ENCODE assay signal across 9 cellular contexts in the genomic region with DNA sequence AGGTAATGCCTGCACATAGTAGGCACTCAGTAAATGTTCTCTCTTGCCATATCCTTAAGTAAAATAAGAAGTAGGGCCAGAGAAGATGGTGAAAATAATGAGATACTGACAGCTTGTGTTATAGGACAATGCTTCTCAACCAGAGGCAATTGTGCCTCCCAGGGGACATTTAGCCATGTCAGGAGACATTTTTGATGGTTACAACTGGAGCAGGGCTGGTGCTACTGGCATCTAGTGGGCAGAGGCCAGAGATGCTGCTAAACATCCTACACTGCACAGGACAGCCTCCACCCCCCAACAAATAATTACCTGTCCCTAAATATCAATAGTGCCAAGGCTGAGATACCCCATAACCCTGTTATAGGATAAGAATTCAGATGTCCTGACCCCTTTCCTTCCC. TPM values are rescaled to one million over a fixed set of nuclear protein-coding genes. Genes with fewer than 3 reads are reported as not detected.
DNase-seq lines count a peak whose midpoint lies in the region; ATAC-seq, FAIRE-seq and TF ChIP-seq lines count a peak whose summit lies in the region.
"Had no signal": no experiment of that assay in that cellular context is flagged by ENCODE, and none has a peak within 500 bp of the region (broad histone marks: within the 10 kb centered on the region; RNA-seq: fewer than 3 reads in every experiment).

No MANE protein-coding gene starts in this region.

- no peak for TF ChIP-seq RAD21 in HepG2 (CRISPR knock-in tag; IDR thresholded peaks at IDR 0.05)

- H3K9ac ChIP-seq in HepG2 (ENCODE audit: insufficient read depth, low read depth, low read length) = no peak overlapping the region

- H3K4me2 ChIP-seq in HepG2 (ENCODE audit: low read depth, low read length) = no peak overlapping the region

- TF ChIP-seq CTCF in HFFc6 (IDR thresholded peaks at IDR 0.05) = peak; percentile 60
- peak; percentile 50 for TF ChIP-seq CTCF in HepG2 (CRISPR knock-in tag; IDR thresholded peaks at IDR 0.05)

- no peak for TF ChIP-seq POLR2A in HepG2 (IDR thresholded peaks at IDR 0.05; ENCODE audit: insufficient read depth in 1 of 2, low read depth in 2 of 2, low read length in 2 of 2)

- H3K27ac ChIP-seq in CD4-positive, alpha-beta memory T cell (ENCODE audit: low read depth, low read length) = no peak overlapping the region
- no peak overlapping the region for H3K27ac ChIP-seq in HepG2 (ENCODE audit: extremely low read length, insufficient read depth, low read length)
- H3K27ac ChIP-seq: thyroid gland had no signal

- H3K36me3 ChIP-seq in CD4-positive, alpha-beta memory T cell (ENCODE audit: insufficient read depth, low read length) = no peaks in the 10 kb centered on the region
- H3K36me3 ChIP-seq in HepG2 (replicated peaks in 1 of 2; ENCODE audit: control insufficient read depth in 1 of 2, insufficient read depth in 2 of 2, low read length in 2 of 2) = no peaks in the 10 kb centered on the region
- H3K36me3 ChIP-seq: thyroid gland had no signal

- in situ Hi-C loops in HepG2 (cut with HindIII; ENCODE audit: extremely low pct_ligation_motif_present, low pct_unique_long_range_greater_than_20kb) = loop anchor here (25.0 kb wide), 1 partner anchor 531 kb away; a partner anchor contains a TSS

- no peak for FAIRE-seq in HepG2 (lab: Jason Lieb, UNC)

- H3K79me2 ChIP-seq in HepG2 (ENCODE audit: insufficient read depth, low read length) = peaks cover 5% of the 10 kb centered on the region

- peaks cover 15 to 21% of the 10 kb centered on the region in 2 donors for H3K36me3 Mint-ChIP-seq in CD4-positive, alpha-beta memory T cell
- H3K36me3 Mint-ChIP-seq in HFFc6 (ENCODE audit: low read depth) = peaks cover 7% of the 10 kb centered on the region; the same call in 1 of the 2 replicates

- DNase-seq in CD4-positive, alpha-beta memory T cell = peak in 4 of 5 donors; percentile 28 to 32 (median 30)
- peak; percentile 48 for DNase-seq in HFFc6
- peak; percentile 11 to 31 for DNase-seq in activated CD4-positive, alpha-beta T cell treated with anti-CD3 and anti-CD28 coated beads, Interleukin-2, amount 50 U/mL, for 4 hours
- DNase-seq in HepG2 (ENCODE audit: low spot score) = peak; percentile 19
- no peak for DNase-seq in 8988T

- POLR2A ChIA-PET in CD4-positive, alpha-beta memory T cell (lab: Charles Lee; ENCODE audit: partially characterized antibody) = interaction anchor here (1.0 to 2.7 kb wide), 5 partner anchors 12 to 481 kb away, joined by 3 to 21 read pairs (median 6); a partner anchor contains a TSS
- POLR2A ChIA-PET in HepG2 (lab: Yijun Ruan, JAX) = interaction anchor here (2.5 kb wide), 1 partner anchor 28 kb away, joined by 7 read pairs; no protein-coding TSS in a partner anchor

- no TSS peak for BruUV-seq in HepG2 (replicated peaks; lab: Mats Ljungman, UMichigan)

- no peaks in the 10 kb centered on the region for H3K27me3 ChIP-seq in CD4-positive, alpha-beta memory T cell (ENCODE audit: insufficient read depth, low read length)
- H3K27me3 ChIP-seq in HepG2 (ENCODE audit: control insufficient read depth in 1 of 2, insufficient read depth in 2 of 2, low read length in 2 of 2) = no peaks in the 10 kb centered on the region; a peak in 1 of 5 replicates
- H3K27me3 ChIP-seq: thyroid gland had no signal

- H3K4me1 Mint-ChIP-seq in CD4-positive, alpha-beta memory T cell = peaks cover 24 to 45% (median 33%) of the 10 kb centered on the region in 4 donors
- H3K4me1 Mint-ChIP-seq in HFFc6 (ENCODE audit: low read depth) = peaks cover 37% of the 10 kb centered on the region

- TF ChIP-seq EP300 in HepG2 (IDR thresholded peaks at IDR 0.05; ENCODE audit: low read depth in 2 of 2, low read length in 2 of 2) = no peak
- TF ChIP-seq EP300 in HepG2 (CRISPR knock-in tag; IDR thresholded peaks at IDR 0.05; ENCODE audit: borderline replicate concordance) = no peak

- peaks cover 0 to 1% of the 10 kb centered on the region in 2 donors for H3K27me3 Mint-ChIP-seq in CD4-positive, alpha-beta memory T cell
- H3K27me3 Mint-ChIP-seq in HFFc6 (ENCODE audit: insufficient read depth) = peaks cover 2% of the 10 kb centered on the region

- no peak overlapping the region for H3K4me3 ChIP-seq in CD4-positive, alpha-beta memory T cell (ENCODE audit: low read length in 2 of 2)
- H3K4me3 ChIP-seq in HepG2 (replicated peaks in 1 of 3; ENCODE audit: insufficient read depth in 1 of 3, low read depth in 2 of 3, low read length in 3 of 3) = no peak overlapping the region
- H3K4me3 ChIP-seq: thyroid gland had no signal

- CTCF ChIA-PET in CD4-positive, alpha-beta memory T cell (lab: Charles Lee; ENCODE audit: partially characterized antibody) = interaction anchor here (1.3 to 4.3 kb wide), 10 partner anchors 12 to 698 kb away, joined by 3 to 96 read pairs (median 21); a partner anchor contains a TSS
- CTCF ChIA-PET in HepG2 (lab: Yijun Ruan, JAX; ENCODE audit: low intra/inter-chr PET ratio, low total read pairs) = interaction anchor here (3.6 kb wide), 1 partner anchor 120 kb away, joined by 46 read pairs; no protein-coding TSS in a partner anchor

- H3K27ac Mint-ChIP-seq in CD4-positive, alpha-beta memory T cell = peak overlapping the region; percentile 53 to 90 (median 74)
- H3K27ac Mint-ChIP-seq in HFFc6 = peak overlapping the region; percentile 32

- intact Hi-C loops in CD4-positive, alpha-beta memory T cell (cut with micrococcal nuclease) = loop anchor here (5.0 kb wide), 1 partner anchor 276 kb away; no protein-coding TSS in a partner anchor
- intact Hi-C loops in HepG2 (cut with micrococcal nuclease; ENCODE audit: unreplicated experiment) = loop anchor here (2.0 kb wide), 1 partner anchor 29 kb away; no protein-coding TSS in a partner anchor

- H3K4me3 Mint-ChIP-seq in CD4-positive, alpha-beta memory T cell = peak overlapping the region; percentile 69 to 96 (median 80)
- peak overlapping the region; percentile 96 for H3K4me3 Mint-ChIP-seq in HFFc6

- no peaks in the 10 kb centered on the region for H3K9me3 ChIP-seq in CD4-positive, alpha-beta memory T cell (ENCODE audit: control insufficient read depth in 1 of 2, low read length in 2 of 2)
- no peaks in the 10 kb centered on the region for H3K9me3 ChIP-seq in HepG2 (ENCODE audit: low read length)
- H3K9me3 ChIP-seq: thyroid gland had no signal

- H2AFZ ChIP-seq in HepG2 (ENCODE audit: low read length) = no peak overlapping the region

- no peaks in the 10 kb centered on the region for H3K9me3 Mint-ChIP-seq in CD4-positive, alpha-beta memory T cell
- H3K9me3 Mint-ChIP-seq in HFFc6 = no peaks in the 10 kb centered on the region

- H3K4me1 ChIP-seq in CD4-positive, alpha-beta memory T cell (ENCODE audit: insufficient read depth, low read length) = peaks cover 24% of the 10 kb centered on the region
- H3K4me1 ChIP-seq in HepG2 (ENCODE audit: insufficient read depth, low read length) = peaks cover 29% of the 10 kb centered on the region

- ATAC-seq in HepG2 (no peak), GM18907 (IDR thresholded peaks at IDR 0.05; ENCODE audit: unreplicated experiment) (no peak), HG02798 (IDR thresholded peaks at IDR 0.05; ENCODE audit: poor library complexity, unreplicated experiment) (no peak), HG02870 (IDR thresholded peaks at IDR 0.05; ENCODE audit: unreplicated experiment) (no peak)

- H4K20me1 ChIP-seq in HepG2 (ENCODE audit: insufficient read depth, low read length) = no peaks in the 10 kb centered on the region

RNA-seq across cellular contexts. Expression of a gene that starts 1.7 kb away (rescaled TPM):
- total RNA-seq in CD4-positive, alpha-beta memory T cell = 10 to 100 TPM; 21.5 to 29.2 TPM
- polyA plus RNA-seq in CD4-positive, alpha-beta memory T cell = 10 to 100 TPM in 1 of 2 donors, 1 to 10 TPM in 1; 6.1 to 12.0 TPM
- total RNA-seq in HFFc6 (2021; fragmentation: NEBNext Ultra II Directional; extraction: Animal tissue kit (Norgen Biotek cat#: 25700)) = 10 to 100 TPM in 5 of 6 experiments, 1 to 10 TPM in 1; 8.9 to 14.1 (median 12.7) TPM
- total RNA-seq in HepG2 (2016; rRNA removed; fragmentation: Illumina TruSeq; extraction: Trizol) = 12.9 and 13.1 TPM in 2 replicates
- total RNA-seq in HepG2 (2016; cell fraction: cytosol; rRNA removed; fragmentation: Illumina TruSeq; extraction: Trizol; ENCODE audit: low read depth) = 4.8 and 5.6 TPM in 2 replicates
- total RNA-seq in HepG2 (2016; cell fraction: insoluble cytoplasmic fraction; rRNA removed; fragmentation: Illumina TruSeq; extraction: Trizol) = 11.5 and 13.5 TPM in 2 replicates
- 11.5 and 14.1 TPM in 2 replicates for total RNA-seq in HepG2 (2016; cell fraction: membrane; rRNA removed; fragmentation: Illumina TruSeq; extraction: Trizol)
- 9.5 and 12.9 TPM in 2 replicates for total RNA-seq in HepG2 (2016; cell fraction: nucleus; rRNA removed; fragmentation: Illumina TruSeq; extraction: Trizol)
- polyA plus RNA-seq in HepG2 (2011; rRNA removed) = 6.4 and 6.7 TPM in 2 replicates
- polyA plus RNA-seq in HepG2 (2011; cell fraction: cytosol; rRNA removed) = 5.1 and 5.5 TPM in 2 replicates
- 8.3 and 8.6 TPM in 2 replicates for polyA plus RNA-seq in HepG2 (2011; cell fraction: nucleus; rRNA removed)
- 3.8 and 4.0 TPM in 2 replicates for polyA plus RNA-seq in HepG2 (2012)
- polyA plus RNA-seq in HepG2 (2016; cell fraction: cytosol; fragmentation: Illumina TruSeq; extraction: Trizol; ENCODE audit: low read depth) = 5.2 and 6.5 TPM in 2 replicates
- 11.4 and 12.4 TPM in 2 replicates for polyA plus RNA-seq in HepG2 (2016; cell fraction: insoluble cytoplasmic fraction; fragmentation: Illumina TruSeq; extraction: Trizol; ENCODE audit: low read depth)
- 9.0 and 10.6 TPM in 2 replicates for polyA plus RNA-seq in HepG2 (2016; cell fraction: membrane; fragmentation: Illumina TruSeq; extraction: Trizol; ENCODE audit: low read depth)
- polyA plus RNA-seq in HepG2 (2016; cell fraction: nucleus; fragmentation: Illumina TruSeq; extraction: Trizol; ENCODE audit: insufficient read depth, low read depth) = 14.0 and 15.4 TPM in 2 replicates
- polyA minus RNA-seq in HepG2 (2011; rRNA and poly(A)+ RNA removed; ENCODE audit: low replicate concordance) = 15.5 and 26.7 TPM in 2 replicates
- polyA minus RNA-seq in HepG2 (2011; cell fraction: cytosol; rRNA and poly(A)+ RNA removed) = 1.9 and 2.8 TPM in 2 replicates
- 8.6 and 18.0 TPM in 2 replicates for polyA minus RNA-seq in HepG2 (2011; cell fraction: nucleus; rRNA and poly(A)+ RNA removed)

RNA-seq across cellular contexts. Expression of a gene that starts 3.4 kb away (rescaled TPM):
- not detected for total RNA-seq in CD4-positive, alpha-beta memory T cell
- polyA plus RNA-seq in CD4-positive, alpha-beta memory T cell = not detected
- not detected for total RNA-seq in HFFc6 (2021; fragmentation: NEBNext Ultra II Directional; extraction: Animal tissue kit (Norgen Biotek cat#: 25700))
- total RNA-seq in HepG2 (2016; rRNA removed; fragmentation: Illumina TruSeq; extraction: Trizol) = not detected in 2 replicates
- total RNA-seq in HepG2 (2016; cell fraction: cytosol; rRNA removed; fragmentation: Illumina TruSeq; extraction: Trizol; ENCODE audit: low read depth) = not detected in 2 replicates
- not detected in 2 replicates for total RNA-seq in HepG2 (2016; cell fraction: insoluble cytoplasmic fraction; rRNA removed; fragmentation: Illumina TruSeq; extraction: Trizol)
- total RNA-seq in HepG2 (2016; cell fraction: membrane; rRNA removed; fragmentation: Illumina TruSeq; extraction: Trizol) = not detected in 2 replicates
- total RNA-seq in HepG2 (2016; cell fraction: nucleus; rRNA removed; fragmentation: Illumina TruSeq; extraction: Trizol) = not detected in 2 replicates
- polyA plus RNA-seq in HepG2 (2011; rRNA removed) = not detected in 2 replicates
- polyA plus RNA-seq in HepG2 (2011; cell fraction: cytosol; rRNA removed) = not detected in 2 replicates
- not detected in 2 replicates for polyA plus RNA-seq in HepG2 (2011; cell fraction: nucleus; rRNA removed)
- not detected in 2 replicates for polyA plus RNA-seq in HepG2 (2012)
- polyA plus RNA-seq in HepG2 (2016; cell fraction: cytosol; fragmentation: Illumina TruSeq; extraction: Trizol; ENCODE audit: low read depth) = not detected in 2 replicates
- polyA plus RNA-seq in HepG2 (2016; cell fraction: insoluble cytoplasmic fraction; fragmentation: Illumina TruSeq; extraction: Trizol; ENCODE audit: low read depth) = not detected in 2 replicates
- not detected in 2 replicates for polyA plus RNA-seq in HepG2 (2016; cell fraction: membrane; fragmentation: Illumina TruSeq; extraction: Trizol; ENCODE audit: low read depth)
- not detected in 2 replicates for polyA plus RNA-seq in HepG2 (2016; cell fraction: nucleus; fragmentation: Illumina TruSeq; extraction: Trizol; ENCODE audit: insufficient read depth, low read depth)
- not detected in 2 replicates for polyA minus RNA-seq in HepG2 (2011; rRNA and poly(A)+ RNA removed; ENCODE audit: low replicate concordance)
- not detected in 2 replicates for polyA minus RNA-seq in HepG2 (2011; cell fraction: cytosol; rRNA and poly(A)+ RNA removed)
- not detected in 2 replicates for polyA minus RNA-seq in HepG2 (2011; cell fraction: nucleus; rRNA and poly(A)+ RNA removed)
- total RNA-seq: thyroid gland had no signal

RNA-seq across cellular contexts. Expression of a gene that starts 24.1 kb away (rescaled TPM):
- 10 to 100 TPM; 20.1 to 20.5 TPM for total RNA-seq in CD4-positive, alpha-beta memory T cell
- polyA plus RNA-seq in CD4-positive, alpha-beta memory T cell = 1 to 10 TPM; 4.4 to 4.8 TPM
- total RNA-seq in HFFc6 (2021; fragmentation: NEBNext Ultra II Directional; extraction: Animal tissue kit (Norgen Biotek cat#: 25700)) = 10 to 100 TPM; 15.2 to 21.0 (median 18.5) TPM
- total RNA-seq in HepG2 (2016; rRNA removed; fragmentation: Illumina TruSeq; extraction: Trizol) = 34.5 and 35.5 TPM in 2 replicates
- total RNA-seq in HepG2 (2016; cell fraction: cytosol; rRNA removed; fragmentation: Illumina TruSeq; extraction: Trizol; ENCODE audit: low read depth) = 12.2 and 15.9 TPM in 2 replicates
- total RNA-seq in HepG2 (2016; cell fraction: insoluble cytoplasmic fraction; rRNA removed; fragmentation: Illumina TruSeq; extraction: Trizol) = 34.4 and 35.7 TPM in 2 replicates
- total RNA-seq in HepG2 (2016; cell fraction: membrane; rRNA removed; fragmentation: Illumina TruSeq; extraction: Trizol) = 33.9 and 34.0 TPM in 2 replicates
- 26.0 and 29.5 TPM in 2 replicates for total RNA-seq in HepG2 (2016; cell fraction: nucleus; rRNA removed; fragmentation: Illumina TruSeq; extraction: Trizol)
- polyA plus RNA-seq in HepG2 (2011; rRNA removed) = 20.3 and 21.4 TPM in 2 replicates
- polyA plus RNA-seq in HepG2 (2011; cell fraction: cytosol; rRNA removed) = 19.2 and 31.0 TPM in 2 replicates
- 35.5 and 44.1 TPM in 2 replicates for polyA plus RNA-seq in HepG2 (2011; cell fraction: nucleus; rRNA removed)
- polyA plus RNA-seq in HepG2 (2012) = 14.4 and 16.4 TPM in 2 replicates
- 15.8 and 16.0 TPM in 2 replicates for polyA plus RNA-seq in HepG2 (2016; cell fraction: cytosol; fragmentation: Illumina TruSeq; extraction: Trizol; ENCODE audit: low read depth)
- polyA plus RNA-seq in HepG2 (2016; cell fraction: insoluble cytoplasmic fraction; fragmentation: Illumina TruSeq; extraction: Trizol; ENCODE audit: low read depth) = 26.7 and 34.4 TPM in 2 replicates
- 26.4 and 28.3 TPM in 2 replicates for polyA plus RNA-seq in HepG2 (2016; cell fraction: membrane; fragmentation: Illumina TruSeq; extraction: Trizol; ENCODE audit: low read depth)
- 31.3 and 31.9 TPM in 2 replicates for polyA plus RNA-seq in HepG2 (2016; cell fraction: nucleus; fragmentation: Illumina TruSeq; extraction: Trizol; ENCODE audit: insufficient read depth, low read depth)
- polyA minus RNA-seq in HepG2 (2011; rRNA and poly(A)+ RNA removed; ENCODE audit: low replicate concordance) = 41.5 and 66.5 TPM in 2 replicates
- polyA minus RNA-seq in HepG2 (2011; cell fraction: cytosol; rRNA and poly(A)+ RNA removed) = 15.8 and 17.7 TPM in 2 replicates
- polyA minus RNA-seq in HepG2 (2011; cell fraction: nucleus; rRNA and poly(A)+ RNA removed) = 23.1 and 26.3 TPM in 2 replicates

RNA-seq across cellular contexts. Expression of a gene that starts 29.6 kb away (rescaled TPM):
- total RNA-seq in CD4-positive, alpha-beta memory T cell = under 1 TPM; 0.69 to 0.73 TPM
- polyA plus RNA-seq in CD4-positive, alpha-beta memory T cell = under 1 TPM; 0.13 to 0.58 TPM
- total RNA-seq in HFFc6 (2021; fragmentation: NEBNext Ultra II Directional; extraction: Animal tissue kit (Norgen Biotek cat#: 25700)) = not detected
- not detected in 2 replicates for total RNA-seq in HepG2 (2016; rRNA removed; fragmentation: Illumina TruSeq; extraction: Trizol)
- not detected in 2 replicates for total RNA-seq in HepG2 (2016; cell fraction: cytosol; rRNA removed; fragmentation: Illumina TruSeq; extraction: Trizol; ENCODE audit: low read depth)
- total RNA-seq in HepG2 (2016; cell fraction: insoluble cytoplasmic fraction; rRNA removed; fragmentation: Illumina TruSeq; extraction: Trizol) = 0.02 TPM in 1 of 2 replicates, not detected in the other
- total RNA-seq in HepG2 (2016; cell fraction: membrane; rRNA removed; fragmentation: Illumina TruSeq; extraction: Trizol) = not detected in 2 replicates
- total RNA-seq in HepG2 (2016; cell fraction: nucleus; rRNA removed; fragmentation: Illumina TruSeq; extraction: Trizol) = not detected in 2 replicates
- polyA plus RNA-seq in HepG2 (2011; rRNA removed) = 0.01 TPM in 1 of 2 replicates, not detected in the other
- polyA plus RNA-seq in HepG2 (2011; cell fraction: cytosol; rRNA removed) = not detected in 2 replicates
- polyA plus RNA-seq in HepG2 (2011; cell fraction: nucleus; rRNA removed) = not detected in 2 replicates
- not detected in 2 replicates for polyA plus RNA-seq in HepG2 (2012)
- polyA plus RNA-seq in HepG2 (2016; cell fraction: cytosol; fragmentation: Illumina TruSeq; extraction: Trizol; ENCODE audit: low read depth) = not detected in 2 replicates
- polyA plus RNA-seq in HepG2 (2016; cell fraction: insoluble cytoplasmic fraction; fragmentation: Illumina TruSeq; extraction: Trizol; ENCODE audit: low read depth) = not detected in 2 replicates
- not detected in 2 replicates for polyA plus RNA-seq in HepG2 (2016; cell fraction: membrane; fragmentation: Illumina TruSeq; extraction: Trizol; ENCODE audit: low read depth)
- polyA plus RNA-seq in HepG2 (2016; cell fraction: nucleus; fragmentation: Illumina TruSeq; extraction: Trizol; ENCODE audit: insufficient read depth, low read depth) = not detected in 2 replicates
- 0.02 TPM in 1 of 2 replicates, not detected in the other for polyA minus RNA-seq in HepG2 (2011; rRNA and poly(A)+ RNA removed; ENCODE audit: low replicate concordance)
- polyA minus RNA-seq in HepG2 (2011; cell fraction: cytosol; rRNA and poly(A)+ RNA removed) = not detected in 2 replicates
- not detected in 2 replicates for polyA minus RNA-seq in HepG2 (2011; cell fraction: nucleus; rRNA and poly(A)+ RNA removed)
- total RNA-seq: thyroid gland had no signal

RNA-seq across cellular contexts. Expression of a gene that starts 54.5 kb away (rescaled TPM):
- total RNA-seq in CD4-positive, alpha-beta memory T cell = 10 to 100 TPM; 72.1 to 82.3 TPM
- polyA plus RNA-seq in CD4-positive, alpha-beta memory T cell = 10 to 100 TPM; 48.3 to 51.0 TPM
- 10 to 100 TPM; 12.0 to 18.5 (median 13.6) TPM for total RNA-seq in HFFc6 (2021; fragmentation: NEBNext Ultra II Directional; extraction: Animal tissue kit (Norgen Biotek cat#: 25700))
- 24.3 and 36.7 TPM in 2 replicates for total RNA-seq in HepG2 (2016; rRNA removed; fragmentation: Illumina TruSeq; extraction: Trizol)
- total RNA-seq in HepG2 (2016; cell fraction: cytosol; rRNA removed; fragmentation: Illumina TruSeq; extraction: Trizol; ENCODE audit: low read depth) = 11.0 and 13.7 TPM in 2 replicates
- total RNA-seq in HepG2 (2016; cell fraction: insoluble cytoplasmic fraction; rRNA removed; fragmentation: Illumina TruSeq; extraction: Trizol) = 22.7 and 31.6 TPM in 2 replicates
- total RNA-seq in HepG2 (2016; cell fraction: membrane; rRNA removed; fragmentation: Illumina TruSeq; extraction: Trizol) = 39.1 and 40.3 TPM in 2 replicates
- total RNA-seq in HepG2 (2016; cell fraction: nucleus; rRNA removed; fragmentation: Illumina TruSeq; extraction: Trizol) = 13.3 and 16.7 TPM in 2 replicates
- polyA plus RNA-seq in HepG2 (2011; rRNA removed) = 45.0 and 48.6 TPM in 2 replicates
- polyA plus RNA-seq in HepG2 (2011; cell fraction: cytosol; rRNA removed) = 37.7 and 39.6 TPM in 2 replicates
- 15.8 and 19.4 TPM in 2 replicates for polyA plus RNA-seq in HepG2 (2011; cell fraction: nucleus; rRNA removed)
- 25.0 and 25.8 TPM in 2 replicates for polyA plus RNA-seq in HepG2 (2012)
- polyA plus RNA-seq in HepG2 (2016; cell fraction: cytosol; fragmentation: Illumina TruSeq; extraction: Trizol; ENCODE audit: low read depth) = 11.2 and 16.3 TPM in 2 replicates
- 27.5 and 31.8 TPM in 2 replicates for polyA plus RNA-seq in HepG2 (2016; cell fraction: insoluble cytoplasmic fraction; fragmentation: Illumina TruSeq; extraction: Trizol; ENCODE audit: low read depth)
- 21.0 and 25.2 TPM in 2 replicates for polyA plus RNA-seq in HepG2 (2016; cell fraction: membrane; fragmentation: Illumina TruSeq; extraction: Trizol; ENCODE audit: low read depth)
- polyA plus RNA-seq in HepG2 (2016; cell fraction: nucleus; fragmentation: Illumina TruSeq; extraction: Trizol; ENCODE audit: insufficient read depth, low read depth) = 21.9 and 23.1 TPM in 2 replicates
- 73.6 and 201 TPM in 2 replicates for polyA minus RNA-seq in HepG2 (2011; rRNA and poly(A)+ RNA removed; ENCODE audit: low replicate concordance)
- polyA minus RNA-seq in HepG2 (2011; cell fraction: cytosol; rRNA and poly(A)+ RNA removed) = 42.6 and 53.0 TPM in 2 replicates
- 26.3 and 29.8 TPM in 2 replicates for polyA minus RNA-seq in HepG2 (2011; cell fraction: nucleus; rRNA and poly(A)+ RNA removed)
